Comparison of ENCODE assay signal across 10 cellular contexts in genomic region chr5:179804599-179804947, GRCh38. TPM values are rescaled to one million over a fixed set of nuclear protein-coding genes. Genes with fewer than 3 reads are reported as not detected.
DNase-seq lines count a peak whose midpoint lies in the region; ATAC-seq, FAIRE-seq and TF ChIP-seq lines count a peak whose summit lies in the region.
"Had no signal": no experiment of that assay in that cellular context is flagged by ENCODE, and none has a peak within 500 bp of the region (broad histone marks: within the 10 kb centered on the region; RNA-seq: fewer than 3 reads in every experiment).

No MANE protein-coding gene starts in this region.

- H2AFZ ChIP-seq in GM12878 (ENCODE audit: control insufficient read depth, low read depth, low read length), result no peak overlapping the region

- no peak for DNase-seq in activated naive CD4-positive, alpha-beta T cell (lab: John Stamatoyannopoulos, UW)
- DNase-seq in GM12878 (ENCODE audit: low read depth, low spot score) (no peak), upper lobe of right lung (no peak), EL (no peak), SK-N-DZ (ENCODE audit: low spot score) (no peak)
- DNase-seq: COR-L47, islet precursor cell had no signal

- no peaks in the 10 kb centered on the region for H3K9me3 Mint-ChIP-seq in activated naive CD4-positive, alpha-beta T cell treated with anti-CD3 and anti-CD28 coated beads, Interleukin-2, amount 50 U/mL, for 24 hours

- H3K36me3 ChIP-seq in GM12878 (ENCODE audit: control insufficient read depth in 2 of 2, insufficient read depth in 2 of 2, low read length in 1 of 2), result peaks cover 0 to 3% of the 10 kb centered on the region in 2 experiments; a peak in 2 of 4 replicates
- peaks cover 13% of the 10 kb centered on the region for H3K36me3 ChIP-seq in mucosa of stomach (ENCODE audit: control insufficient read depth, insufficient read depth, low read length)
- H3K36me3 ChIP-seq in upper lobe of right lung, result peaks cover 18% of the 10 kb centered on the region

- peaks cover 31% of the 10 kb centered on the region for H3K79me2 ChIP-seq in GM12878 (ENCODE audit: control insufficient read depth, insufficient read depth, low read length)

- WGBS in GM12878 (ENCODE audit: insufficient coverage, insufficient replicate concordance, low lambda C conversion rate, missing lambda C conversion rate), result 97% methylated on average over 6 of the region's 6 CpGs

- intact Hi-C loops in GM12878 (cut with micrococcal nuclease; ENCODE audit: unreplicated experiment) (loop anchor here (2.0 kb wide), 1 partner anchor 54 kb away; the partner anchor contains the start of gene MRNIP), upper lobe of right lung (cut with DNase I) (no loop called here)

- no peaks in the 10 kb centered on the region for H3K27me3 Mint-ChIP-seq in activated naive CD4-positive, alpha-beta T cell treated with anti-CD3 and anti-CD28 coated beads, Interleukin-2, amount 50 U/mL, for 24 hours

- H3K4me3 ChIP-seq in GM12878, result peak overlapping the region; percentile 80
- peak overlapping the region; percentile 10 for H3K4me3 ChIP-seq in mucosa of stomach (ENCODE audit: low read length)
- peak overlapping the region; percentile 87 for H3K4me3 ChIP-seq in upper lobe of right lung

- H4K20me1 ChIP-seq in GM12878 (ENCODE audit: control insufficient read depth, insufficient read depth), result no peaks in the 10 kb centered on the region

- SMC1A ChIA-PET in GM12878 (lab: Charles Lee; ENCODE audit: uncharacterized antibody, unreplicated experiment), result no interaction called here

- FAIRE-seq in GM12878 (lab: Jason Lieb, UNC), result no peak

- RAD21 ChIA-PET in GM12878 (lab: Charles Lee; ENCODE audit: unreplicated experiment), result no interaction called here

- TF ChIP-seq CTCF in GM12878 (IDR thresholded peaks at IDR 0.05 in 2 of 3, conservative IDR thresholded peaks at IDR 0.05 in 1 of 3; ENCODE audit: control insufficient read depth in 2 of 3, extremely low read depth in 1 of 3, insufficient read depth in 1 of 3, low read depth in 3 of 3, low read length in 3 of 3) (no peak), upper lobe of right lung (IDR thresholded peaks at IDR 0.05) (no peak)

- H3K4me1 ChIP-seq in GM12878 (ENCODE audit: control insufficient read depth, insufficient read depth, low read length) (peaks cover 16% of the 10 kb centered on the region), mucosa of stomach (ENCODE audit: control insufficient read depth, insufficient read depth, low read length) (peaks cover 44% of the 10 kb centered on the region), upper lobe of right lung (peaks cover 32% of the 10 kb centered on the region)

- peak overlapping the region; percentile 77 for H3K9ac ChIP-seq in GM12878 (ENCODE audit: control insufficient read depth, insufficient read depth, low read length)
- H3K9ac ChIP-seq in mucosa of stomach (ENCODE audit: low read length), result peak overlapping the region; percentile 56

- no peaks in the 10 kb centered on the region for H3K9me3 ChIP-seq in GM12878 (replicated peaks; ENCODE audit: control insufficient read depth, insufficient read depth, low read length)
- no peaks in the 10 kb centered on the region for H3K9me3 ChIP-seq in mucosa of stomach (ENCODE audit: control insufficient read depth, low read length)
- H3K9me3 ChIP-seq in upper lobe of right lung, result no peaks in the 10 kb centered on the region

- no peak for TF ChIP-seq POLR2A in GM12878 (IDR thresholded peaks at IDR 0.05; ENCODE audit: low read depth, low read length)

- in situ Hi-C loops in GM12878 (cut with MboI), result loop anchor here (5.0 to 25.0 kb wide), 2 partner anchors 108 to 1008 kb away; partner anchors contain the start of gene MGAT1

- H3K4me3 Mint-ChIP-seq in activated naive CD4-positive, alpha-beta T cell treated with anti-CD3 and anti-CD28 coated beads, Interleukin-2, amount 50 U/mL, for 24 hours, result peak overlapping the region; percentile 77

- no peaks in the 10 kb centered on the region for H3K27me3 ChIP-seq in GM12878 (replicated peaks in 1 of 2; ENCODE audit: control insufficient read depth in 2 of 2, insufficient read depth in 2 of 2, low read length in 1 of 2)
- no peaks in the 10 kb centered on the region for H3K27me3 ChIP-seq in mucosa of stomach (ENCODE audit: control insufficient read depth, insufficient read depth, low read length)
- no peaks in the 10 kb centered on the region for H3K27me3 ChIP-seq in upper lobe of right lung

- ATAC-seq in GM12878 (no peak), upper lobe of right lung (no peak), HG02763 (IDR thresholded peaks at IDR 0.05; ENCODE audit: unreplicated experiment) (no peak)

- POLR2A ChIA-PET in GM12878 (lab: Charles Lee), result interaction anchor here (0.9 kb wide), 1 partner anchor 48 kb away, joined by 3 read pairs; no protein-coding TSS in a partner anchor

- TF ChIP-seq RAD21 in GM12878 (IDR thresholded peaks at IDR 0.05; ENCODE audit: insufficient read depth, low read depth, low read length), result no peak

- H3K27ac ChIP-seq in GM12878 (ENCODE audit: control insufficient read depth, insufficient read depth) (no peak overlapping the region), upper lobe of right lung (peak overlapping the region; percentile 11)

- H3K4me1 Mint-ChIP-seq in activated naive CD4-positive, alpha-beta T cell treated with anti-CD3 and anti-CD28 coated beads, Interleukin-2, amount 50 U/mL, for 24 hours, result peaks cover 29% of the 10 kb centered on the region

- CTCF ChIA-PET in GM12878 (lab: Yijun Ruan, JAX), result no interaction called here

- no peak for TF ChIP-seq EP300 in GM12878 (IDR thresholded peaks at IDR 0.05; ENCODE audit: borderline replicate concordance in 1 of 2, control insufficient read depth in 1 of 2, low read depth in 2 of 2, low read length in 2 of 2)

- no TSS peak for BruUV-seq in GM12878 (replicated peaks; lab: Mats Ljungman, UMichigan)

- no peak overlapping the region for H3K27ac Mint-ChIP-seq in activated naive CD4-positive, alpha-beta T cell treated with anti-CD3 and anti-CD28 coated beads, Interleukin-2, amount 50 U/mL, for 24 hours

- peak overlapping the region; percentile 83 for H3K4me2 ChIP-seq in GM12878 (ENCODE audit: control insufficient read depth, insufficient read depth)

- H3K36me3 Mint-ChIP-seq in activated naive CD4-positive, alpha-beta T cell treated with anti-CD3 and anti-CD28 coated beads, Interleukin-2, amount 50 U/mL, for 24 hours, result no peaks in the 10 kb centered on the region

RNA-seq across cellular contexts. Expression of gene MGAT4B, which starts 2.1 kb away (rescaled TPM):
- total RNA-seq in GM12878 (2013; cell fraction: nucleolus; rRNA removed), result 94.1 and 97.6 TPM in 2 replicates
- 44.7 and 46.0 TPM in 2 replicates for total RNA-seq in GM12878 (2014; rRNA removed)
- 25.2 and 34.4 TPM in 2 replicates for total RNA-seq in GM12878 (2014; rRNA removed; fragmentation: Illumina TruSeq; extraction: Trizol)
- 66.2 and 82.5 TPM in 2 replicates for total RNA-seq in GM12878 (2021)
- polyA plus RNA-seq in GM12878 (2011; ENCODE audit: low read depth), result 24.6 TPM
- polyA plus RNA-seq in GM12878 (2011; rRNA removed), result 24.5 and 42.8 TPM in 2 replicates
- 57.3 and 70.6 TPM in 2 replicates for polyA plus RNA-seq in GM12878 (2011; cell fraction: cytosol; rRNA removed)
- 263 and 274 TPM in 2 replicates for polyA plus RNA-seq in GM12878 (2011; cell fraction: nucleus; rRNA removed)
- polyA plus RNA-seq in GM12878 (2012), result 44.2 and 50.9 TPM in 2 replicates
- 27.2 and 33.3 TPM in 2 replicates for polyA plus RNA-seq in GM12878 (2014; fragmentation: Illumina TruSeq; extraction: Trizol)
- under 1 TPM in 1 of 2 experiments, not detected in 1; 0.60 TPM for polyA plus RNA-seq in GM12878 (2014; fragmentation: Nextera tagmentation; extraction: Ambion mirVana)
- polyA plus RNA-seq in GM12878 (2014; rRNA removed), result 59.3 and 69.7 TPM in 2 replicates
- polyA plus RNA-seq in GM12878 (2016; fragmentation: Nextera tagmentation; extraction: Ambion mirVana), result 1 to 10 TPM; 7.6 to 8.3 TPM
- polyA minus RNA-seq in GM12878 (2011; rRNA and poly(A)+ RNA removed), result 41.5 and 69.5 TPM in 2 replicates
- polyA minus RNA-seq in GM12878 (2011; cell fraction: cytosol; rRNA and poly(A)+ RNA removed), result 23.1 and 28.3 TPM in 2 replicates
- polyA minus RNA-seq in GM12878 (2011; cell fraction: nucleus; rRNA and poly(A)+ RNA removed), result 83.3 and 122 TPM in 2 replicates
- 118 TPM for total RNA-seq in upper lobe of right lung
- 112 and 113 TPM in 2 replicates for polyA plus RNA-seq in SK-N-DZ (2014; cell fraction: cytosol; rRNA removed)
- 255 and 338 TPM in 2 replicates for polyA plus RNA-seq in SK-N-DZ (2014; cell fraction: nucleus; rRNA removed)

RNA-seq across cellular contexts. Expression of gene LTC4S, which starts 10.8 kb away (rescaled TPM):
- total RNA-seq in GM12878 (2013; cell fraction: nucleolus; rRNA removed), result 1.1 and 1.8 TPM in 2 replicates
- total RNA-seq in GM12878 (2014; rRNA removed) (1.1 and 1.8 TPM in 2 replicates), GM12878 (2014; rRNA removed; fragmentation: Illumina TruSeq; extraction: Trizol) (not detected in 2 replicates), GM12878 (2021) (2.0 and 3.6 TPM in 2 replicates), upper lobe of right lung (22.6 TPM)
- not detected for polyA plus RNA-seq in GM12878 (2011; ENCODE audit: low read depth)
- polyA plus RNA-seq in GM12878 (2011; rRNA removed) (not detected in 2 replicates), GM12878 (2014; fragmentation: Illumina TruSeq; extraction: Trizol) (not detected in 2 replicates), GM12878 (2014; fragmentation: Nextera tagmentation; extraction: Ambion mirVana) (not detected), GM12878 (2014; rRNA removed) (1.6 and 2.0 TPM in 2 replicates), GM12878 (2016; fragmentation: Nextera tagmentation; extraction: Ambion mirVana) (1 to 10 TPM in 1 of 2 experiments, under 1 TPM in 1; 0.78 to 1.3 TPM)
- 0.13 and 0.20 TPM in 2 replicates for polyA plus RNA-seq in GM12878 (2011; cell fraction: cytosol; rRNA removed)
- 0.33 and 0.50 TPM in 2 replicates for polyA plus RNA-seq in GM12878 (2011; cell fraction: nucleus; rRNA removed)
- polyA plus RNA-seq in GM12878 (2012), result 0.66 TPM in 1 of 2 replicates, not detected in the other
- polyA minus RNA-seq in GM12878 (2011; rRNA and poly(A)+ RNA removed), result not detected in 2 replicates
- not detected in 2 replicates for polyA minus RNA-seq in GM12878 (2011; cell fraction: cytosol; rRNA and poly(A)+ RNA removed)
- polyA minus RNA-seq in GM12878 (2011; cell fraction: nucleus; rRNA and poly(A)+ RNA removed), result 0.73 and 0.77 TPM in 2 replicates
- not detected in 2 replicates for polyA plus RNA-seq in SK-N-DZ (2014; cell fraction: cytosol; rRNA removed)
- polyA plus RNA-seq in SK-N-DZ (2014; cell fraction: nucleus; rRNA removed), result 4.2 and 9.1 TPM in 2 replicates

RNA-seq across cellular contexts. Expression of gene SQSTM1, which starts 16.1 kb away (rescaled TPM):
- total RNA-seq in GM12878 (2013; cell fraction: nucleolus; rRNA removed), result 109 and 123 TPM in 2 replicates
- 127 and 138 TPM in 2 replicates for total RNA-seq in GM12878 (2014; rRNA removed)
- 43.7 and 45.0 TPM in 2 replicates for total RNA-seq in GM12878 (2014; rRNA removed; fragmentation: Illumina TruSeq; extraction: Trizol)
- 105 and 106 TPM in 2 replicates for total RNA-seq in GM12878 (2021)
- 45.8 TPM for polyA plus RNA-seq in GM12878 (2011; ENCODE audit: low read depth)
- polyA plus RNA-seq in GM12878 (2011; rRNA removed), result 33.6 and 53.8 TPM in 2 replicates
- polyA plus RNA-seq in GM12878 (2011; cell fraction: cytosol; rRNA removed), result 81.2 and 91.2 TPM in 2 replicates
- 114 and 124 TPM in 2 replicates for polyA plus RNA-seq in GM12878 (2011; cell fraction: nucleus; rRNA removed)
- 128 and 145 TPM in 2 replicates for polyA plus RNA-seq in GM12878 (2012)
- polyA plus RNA-seq in GM12878 (2014; fragmentation: Illumina TruSeq; extraction: Trizol), result 23.8 and 54.0 TPM in 2 replicates
- 1 to 10 TPM; 6.3 to 8.1 TPM for polyA plus RNA-seq in GM12878 (2014; fragmentation: Nextera tagmentation; extraction: Ambion mirVana)
- polyA plus RNA-seq in GM12878 (2014; rRNA removed), result 70.1 and 75.3 TPM in 2 replicates
- 100 to 1,000 TPM; 117 to 127 TPM for polyA plus RNA-seq in GM12878 (2016; fragmentation: Nextera tagmentation; extraction: Ambion mirVana)
- 32.2 and 65.4 TPM in 2 replicates for polyA minus RNA-seq in GM12878 (2011; rRNA and poly(A)+ RNA removed)
- 73.9 and 76.5 TPM in 2 replicates for polyA minus RNA-seq in GM12878 (2011; cell fraction: cytosol; rRNA and poly(A)+ RNA removed)
- 135 and 203 TPM in 2 replicates for polyA minus RNA-seq in GM12878 (2011; cell fraction: nucleus; rRNA and poly(A)+ RNA removed)
- 501 TPM for total RNA-seq in upper lobe of right lung
- 48.1 and 55.0 TPM in 2 replicates for polyA plus RNA-seq in SK-N-DZ (2014; cell fraction: cytosol; rRNA removed)
- polyA plus RNA-seq in SK-N-DZ (2014; cell fraction: nucleus; rRNA removed), result 63.1 and 73.0 TPM in 2 replicates

RNA-seq across cellular contexts. Expression of gene MRNIP, which starts 54.0 kb away (rescaled TPM):
- 156 and 160 TPM in 2 replicates for total RNA-seq in GM12878 (2013; cell fraction: nucleolus; rRNA removed)
- total RNA-seq in GM12878 (2014; rRNA removed), result 16.2 and 17.7 TPM in 2 replicates
- 7.8 and 10.5 TPM in 2 replicates for total RNA-seq in GM12878 (2014; rRNA removed; fragmentation: Illumina TruSeq; extraction: Trizol)
- total RNA-seq in GM12878 (2021), result 13.3 and 17.4 TPM in 2 replicates
- 15.8 TPM for polyA plus RNA-seq in GM12878 (2011; ENCODE audit: low read depth)
- polyA plus RNA-seq in GM12878 (2011; rRNA removed), result 30.4 and 30.9 TPM in 2 replicates
- 35.9 and 43.8 TPM in 2 replicates for polyA plus RNA-seq in GM12878 (2011; cell fraction: cytosol; rRNA removed)
- 161 and 182 TPM in 2 replicates for polyA plus RNA-seq in GM12878 (2011; cell fraction: nucleus; rRNA removed)
- polyA plus RNA-seq in GM12878 (2012), result 21.8 and 22.8 TPM in 2 replicates
- 9.7 and 12.3 TPM in 2 replicates for polyA plus RNA-seq in GM12878 (2014; fragmentation: Illumina TruSeq; extraction: Trizol)
- polyA plus RNA-seq in GM12878 (2014; fragmentation: Nextera tagmentation; extraction: Ambion mirVana), result 10 to 100 TPM in 1 of 2 experiments, 1 to 10 TPM in 1; 2.4 to 13.6 TPM
- polyA plus RNA-seq in GM12878 (2014; rRNA removed), result 28.3 and 28.9 TPM in 2 replicates
- polyA plus RNA-seq in GM12878 (2016; fragmentation: Nextera tagmentation; extraction: Ambion mirVana), result 10 to 100 TPM; 10.0 to 12.7 TPM
- polyA minus RNA-seq in GM12878 (2011; rRNA and poly(A)+ RNA removed), result 9.7 and 17.6 TPM in 2 replicates
- 4.4 and 5.6 TPM in 2 replicates for polyA minus RNA-seq in GM12878 (2011; cell fraction: cytosol; rRNA and poly(A)+ RNA removed)
- 15.0 and 23.3 TPM in 2 replicates for polyA minus RNA-seq in GM12878 (2011; cell fraction: nucleus; rRNA and poly(A)+ RNA removed)
- total RNA-seq in upper lobe of right lung, result 25.4 TPM
- polyA plus RNA-seq in SK-N-DZ (2014; cell fraction: cytosol; rRNA removed), result 60.7 and 72.9 TPM in 2 replicates
- 207 and 213 TPM in 2 replicates for polyA plus RNA-seq in SK-N-DZ (2014; cell fraction: nucleus; rRNA removed)

Comparison
In these comparisons a context has a peak if more than half of its experiments do, and no peak if none do; other contexts are left out.
1. H3K4me3 ChIP-seq: peak in every context shown above with its lines; median percentile 87 in upper lobe of right lung; 80 in GM12878; 10 in mucosa of stomach.